Comparison of ENCODE assay signal across 1 cellular context in genomic region chr16:9088848-9089247, GRCh38.
TF ChIP-seq lines count a peak whose summit lies in the region.

No MANE protein-coding gene starts in this region.

TF ChIP-seq in HepG2, 621 proteins besides CTCF, POLR2A, EP300 and RAD21 (continued from another document and continues in another):
- TF ChIP-seq MLXIP (CRISPR knock-in tag; IDR thresholded peaks at IDR 0.05; ENCODE audit: borderline replicate concordance) (no peak), ATF6 (CRISPR knock-in tag; conservative IDR thresholded peaks at IDR 0.05) (no peak), ZNF550 (CRISPR knock-in tag; IDR thresholded peaks at IDR 0.05; ENCODE audit: borderline replicate concordance) (no peak), MAX (IDR thresholded peaks at IDR 0.05) (peak; percentile 92), HIC2 (CRISPR knock-in tag; IDR thresholded peaks at IDR 0.05; ENCODE audit: low read depth) (no peak), NFIB (CRISPR knock-in tag; IDR thresholded peaks at IDR 0.05; ENCODE audit: borderline replicate concordance) (no peak), MYPOP (CRISPR knock-in tag; IDR thresholded peaks at IDR 0.05) (no peak), HNRNPH1 (optimal IDR thresholded peaks at IDR 0.05; ENCODE audit: low read depth, low read length) (no peak), ZNF333 (CRISPR knock-in tag; IDR thresholded peaks at IDR 0.05; ENCODE audit: borderline replicate concordance) (no peak), ZNF552 (CRISPR knock-in tag; IDR thresholded peaks at IDR 0.05; ENCODE audit: borderline replicate concordance) (no peak), ZNF83 (CRISPR knock-in tag; IDR thresholded peaks at IDR 0.05; ENCODE audit: borderline replicate concordance) (0 out of 2 replicates have a peak, but pooled peaks have one; percentile 56), ISX (CRISPR knock-in tag; conservative IDR thresholded peaks at IDR 0.05) (no peak), ZBTB2 (CRISPR knock-in tag; IDR thresholded peaks at IDR 0.05; ENCODE audit: low read depth) (0 out of 2 replicates have a peak, but pooled peaks have one; percentile 29), ZBTB20 (CRISPR knock-in tag; IDR thresholded peaks at IDR 0.05; ENCODE audit: borderline replicate concordance, low read depth) (no peak), DZIP1 (CRISPR knock-in tag; IDR thresholded peaks at IDR 0.05) (no peak), SNRNP70 (IDR thresholded peaks at IDR 0.05; ENCODE audit: low read depth, low read length) (no peak), TBL1XR1 (IDR thresholded peaks at IDR 0.05; ENCODE audit: borderline replicate concordance, low read length, partially characterized antibody) (no peak), ZNF614 (CRISPR knock-in tag; IDR thresholded peaks at IDR 0.05; ENCODE audit: borderline replicate concordance) (no peak), HINFP (CRISPR knock-in tag; IDR thresholded peaks at IDR 0.05; ENCODE audit: low read depth) (no peak), TCF7L2 (IDR thresholded peaks at IDR 0.05; ENCODE audit: low read depth, low read length) (no peak), ZNF576 (CRISPR knock-in tag; IDR thresholded peaks at IDR 0.05) (no peak), NFE2 (CRISPR knock-in tag; IDR thresholded peaks at IDR 0.05) (no peak), NR3C1 (CRISPR knock-in tag; IDR thresholded peaks at IDR 0.05) (no peak), ZNF251 (CRISPR knock-in tag; IDR thresholded peaks at IDR 0.05) (no peak), MEIS2 (CRISPR knock-in tag; IDR thresholded peaks at IDR 0.05) (peak; percentile 33; the same call in 1 of the 2 replicates), MTERF4 (CRISPR knock-in tag; IDR thresholded peaks at IDR 0.05) (no peak), ZNF274 (CRISPR knock-in tag; IDR thresholded peaks at IDR 0.05) (no peak), TCF7 (IDR thresholded peaks at IDR 0.05; ENCODE audit: low read depth) (no peak), HMGA1 (CRISPR knock-in tag; conservative IDR thresholded peaks at IDR 0.05) (no peak), RXRB (CRISPR knock-in tag; IDR thresholded peaks at IDR 0.05; ENCODE audit: borderline replicate concordance) (no peak), GMEB1 (CRISPR knock-in tag; IDR thresholded peaks at IDR 0.05; ENCODE audit: borderline replicate concordance) (no peak), DMAP1 (CRISPR knock-in tag; IDR thresholded peaks at IDR 0.05) (0 out of 2 replicates have a peak, but pooled peaks have one; percentile 40), ARID5B (CRISPR knock-in tag; IDR thresholded peaks at IDR 0.05) (no peak), HNF4G (IDR thresholded peaks at IDR 0.05; ENCODE audit: borderline replicate concordance, low read depth, low read length) (peak; percentile 71; the same call in 1 of the 2 replicates), HNF4G (CRISPR knock-in tag; IDR thresholded peaks at IDR 0.05; ENCODE audit: borderline replicate concordance, low read depth) (no peak), FOXJ3 (CRISPR knock-in tag; IDR thresholded peaks at IDR 0.05; ENCODE audit: borderline replicate concordance) (no peak)
